1 cellular context compared by ENCODE assay signal in genomic region chr20:63456429-63457284, GRCh38.
TF ChIP-seq lines count a peak whose summit lies in the region.

No MANE protein-coding gene starts in this region.

TF ChIP-seq in GM23338, 12 proteins besides CTCF, POLR2A, EP300 and RAD21 (continued from another document):
- TF ChIP-seq ZNF462 (CRISPR knock-in tag; IDR thresholded peaks at IDR 0.05) = no peak
